In genomic region chr19:6475321-6476108, GRCh38 we compare ENCODE assay signal across 15 cellular contexts. TPM values are rescaled to one million over a fixed set of nuclear protein-coding genes. Genes with fewer than 3 reads are reported as not detected.
DNase-seq lines count a peak whose midpoint lies in the region; ATAC-seq, FAIRE-seq and TF ChIP-seq lines count a peak whose summit lies in the region.
"Had no signal": no experiment of that assay in that cellular context is flagged by ENCODE, and none has a peak within 500 bp of the region (broad histone marks: within the 10 kb centered on the region; RNA-seq: fewer than 3 reads in every experiment).

No MANE protein-coding gene starts in this region.

- no peak overlapping the region for H2BK15ac ChIP-seq in H9 (ENCODE audit: low read depth, low read length)

- peaks cover 17% of the 10 kb centered on the region for H3K27me3 Mint-ChIP-seq in H9 (ENCODE audit: low read depth)
- H3K27me3 Mint-ChIP-seq in T-helper 17 cell, result no peaks in the 10 kb centered on the region
- H3K27me3 Mint-ChIP-seq: activated CD8-positive, alpha-beta memory T cell treated with anti-CD3 and anti-CD28 coated beads, Interleukin-2, amount 10 ng/mL, durations not matched to agents 7 days and 5 days; activated naive CD8-positive, alpha-beta T cell treated with anti-CD3 and anti-CD28 coated beads, Interleukin-2, amount 50 U/mL, for 24 hours had no signal

- H2BK12ac ChIP-seq in H9 (ENCODE audit: insufficient read length, low read depth, low read length), result no peak overlapping the region

- no peak for TF ChIP-seq RAD21 in SK-N-SH (IDR thresholded peaks at IDR 0.05; ENCODE audit: low read length)

- no peak for FAIRE-seq in pancreas (lab: Jason Lieb, UNC)
- no peak for FAIRE-seq in D721Med (lab: Jason Lieb, UNC)
- FAIRE-seq: TTC549 had no signal

- peak overlapping the region; percentile 46 for H3K4me2 ChIP-seq in H9 (ENCODE audit: insufficient read depth, insufficient read length, low read length)
- H3K4me2 ChIP-seq in SK-N-SH, result peak overlapping the region; percentile 68; the same call in 1 of the 2 replicates

- no peaks in the 10 kb centered on the region for H3K4me1 ChIP-seq in H9 (ENCODE audit: insufficient read depth, low read length)
- H3K4me1 ChIP-seq in SK-N-SH (ENCODE audit: control insufficient read depth in 1 of 2, insufficient read depth in 2 of 2, low read depth in 1 of 2, low read length in 1 of 2), result peaks cover 0 to 14% of the 10 kb centered on the region in 2 experiments; a peak in 1 of 4 replicates
- H3K4me1 ChIP-seq in iPS-15b (ENCODE audit: control insufficient read depth, insufficient read depth, low read length), result peaks cover 3% of the 10 kb centered on the region
- H3K4me1 ChIP-seq in pancreas, result peaks cover 0 to 15% (median 10%) of the 10 kb centered on the region in 3 donors

- no peak overlapping the region for H2BK20ac ChIP-seq in H9 (ENCODE audit: low read depth, low read length, poor library complexity, severe bottlenecking)

- H3K4me3 ChIP-seq in SK-N-SH (ENCODE audit: low read depth in 2 of 2, low read length in 1 of 2) (peak overlapping the region in 1 of 2 experiments; percentile 39; a peak in 1 of 4 replicates), iPS-15b (ENCODE audit: low read depth, low read length) (peak overlapping the region; percentile 81), pancreas (peak overlapping the region in 2 of 4 donors; percentile 24 to 40)

- no peak overlapping the region for H2BK5ac ChIP-seq in H9 (ENCODE audit: insufficient read length, low read length)

- no peak overlapping the region for H2AK5ac ChIP-seq in H9 (ENCODE audit: insufficient read length, low read length)

- peaks cover 13% of the 10 kb centered on the region for H3K23me2 ChIP-seq in H9 (ENCODE audit: insufficient read length, low read depth, low read length, poor library complexity, severe bottlenecking)

- H3K36me3 ChIP-seq in SK-N-SH (replicated peaks in 1 of 2; ENCODE audit: control insufficient read depth in 1 of 2, insufficient read depth in 2 of 2, low read length in 1 of 2), result no peaks in the 10 kb centered on the region
- no peaks in the 10 kb centered on the region for H3K36me3 ChIP-seq in iPS-15b (ENCODE audit: control insufficient read depth, insufficient read depth, low read length)
- no peaks in the 10 kb centered on the region for H3K36me3 ChIP-seq in pancreas

- H3T11ph ChIP-seq in H9 (ENCODE audit: low read length), result no peak overlapping the region

- H3K9me3 ChIP-seq in H9 (ENCODE audit: control insufficient read depth, low read depth, low read length), result no peaks in the 10 kb centered on the region
- no peaks in the 10 kb centered on the region for H3K9me3 ChIP-seq in SK-N-SH
- no peaks in the 10 kb centered on the region for H3K9me3 ChIP-seq in iPS-15b (ENCODE audit: control insufficient read depth, insufficient read depth, low read length)
- H3K9me3 ChIP-seq in pancreas, result no peaks in the 10 kb centered on the region
- no peaks in the 10 kb centered on the region for H3K9me3 ChIP-seq in T-helper 17 cell (ENCODE audit: control insufficient read depth, low read length, poor library complexity, severe bottlenecking)

- H3K9ac ChIP-seq in H9 (ENCODE audit: extremely low read depth, insufficient read length, low read length) (no peak overlapping the region), SK-N-SH (no peak overlapping the region), iPS-15b (ENCODE audit: low read depth, low read length) (peak overlapping the region; percentile 26)

- TF ChIP-seq EP300 in SK-N-SH (IDR thresholded peaks at IDR 0.05; ENCODE audit: borderline replicate concordance in 1 of 2, low read depth in 1 of 2, low read length in 1 of 2), result no peak

- H2AFZ ChIP-seq in H9 (ENCODE audit: low read length), result no peak overlapping the region
- H2AFZ ChIP-seq in SK-N-SH (ENCODE audit: low read depth), result no peak overlapping the region

- H3K56ac ChIP-seq in H9 (ENCODE audit: insufficient read length, low read depth, low read length), result no peak overlapping the region

- CTCF ChIA-PET in SK-N-SH (lab: Yijun Ruan, JAX), result no interaction called here

- no peaks in the 10 kb centered on the region for H3K9me3 Mint-ChIP-seq in H9
- H3K9me3 Mint-ChIP-seq: activated naive CD8-positive, alpha-beta T cell treated with anti-CD3 and anti-CD28 coated beads, Interleukin-2, amount 50 U/mL, for 24 hours had no signal

- H3K4me3 Mint-ChIP-seq in H9 (peak overlapping the region; percentile 69 to 88), T-helper 17 cell (no peak overlapping the region)
- H3K4me3 Mint-ChIP-seq: activated CD8-positive, alpha-beta memory T cell treated with anti-CD3 and anti-CD28 coated beads, Interleukin-2, amount 10 ng/mL, durations not matched to agents 7 days and 5 days; activated naive CD8-positive, alpha-beta T cell treated with anti-CD3 and anti-CD28 coated beads, Interleukin-2, amount 50 U/mL, for 24 hours had no signal

- TF ChIP-seq CTCF in H9 (conservative IDR thresholded peaks at IDR 0.05), result no peak
- TF ChIP-seq CTCF in SK-N-SH (IDR thresholded peaks at IDR 0.05), result no peak
- no peak for TF ChIP-seq CTCF in pancreas (IDR thresholded peaks at IDR 0.05)
- TF ChIP-seq CTCF in D721Med (IDR thresholded peaks at IDR 0.05; ENCODE audit: insufficient read depth, missing control alignments), result no peak

- H4K8ac ChIP-seq in H9 (replicated peaks; ENCODE audit: insufficient read length, low read depth, low read length), result no peak overlapping the region

- DNase-seq in H9 (peak; percentile 77), SK-N-SH (peak; percentile 62), pancreas (peak in 5 of 6 donors; percentile 30 to 74 (median 38)), D721Med (ENCODE audit: insufficient read length, low spot score) (no peak), NCI-H82 treated with DMSO at 0.1 percent for 48 hours (lab: John Stamatoyannopoulos, UW; ENCODE audit: unreplicated experiment) (no peak), T-helper 17 cell (no peak), cardiac septum (ENCODE audit: low spot score) (no peak)
- DNase-seq: KBM-7 had no signal

- no peaks in the 10 kb centered on the region for H3F3A ChIP-seq in SK-N-SH (replicated peaks; ENCODE audit: insufficient read depth)

- no peak overlapping the region for H3K27ac ChIP-seq in H9 (ENCODE audit: insufficient read length, low read depth, low read length)
- no peak overlapping the region for H3K27ac ChIP-seq in SK-N-SH (ENCODE audit: low read depth in 2 of 2, low read length in 1 of 2)
- H3K27ac ChIP-seq in pancreas, result no peak overlapping the region
- H3K27ac ChIP-seq: C4-2B had no signal

- no peak overlapping the region for H3K4ac ChIP-seq in H9 (ENCODE audit: low read depth, low read length)

- H4K20me1 ChIP-seq in H9 (ENCODE audit: control insufficient read depth, insufficient read depth, insufficient read length), result no peaks in the 10 kb centered on the region
- H4K20me1 ChIP-seq in SK-N-SH (ENCODE audit: insufficient read depth), result no peaks in the 10 kb centered on the region

- no CpG with 5 or more reads among the region's 52 CpGs for WGBS in H9 (ENCODE audit: extremely low coverage, insufficient read length, low lambda C conversion rate)
- WGBS in SK-N-SH (ENCODE audit: low lambda C conversion rate), result 12% methylated on average over 8 of the region's 52 CpGs
- 18 to 19% methylated on average over 49 to 52 of the region's 52 CpGs for WGBS in pancreas, 2 donors

- no peak overlapping the region for H4K91ac ChIP-seq in H9 (ENCODE audit: insufficient read length, low read depth, low read length)

- POLR2A ChIA-PET in SK-N-SH (lab: Yijun Ruan, JAX), result no interaction called here

- intact Hi-C loops in pancreas (cut with DNase I), result no loop called here
- intact Hi-C loops in cardiac septum (cut with DNase I), result no loop called here

- no peak overlapping the region for H4K5ac ChIP-seq in H9 (ENCODE audit: insufficient read length, low read depth, low read length)

- peak in 2 of 4 donors; percentile 5 to 37 for ATAC-seq in pancreas
- ATAC-seq in T-helper 17 cell, result no peak

- H3K27me3 ChIP-seq in H9 (ENCODE audit: insufficient read depth, low read length), result no peaks in the 10 kb centered on the region; the same call in 1 of the 2 replicates
- H3K27me3 ChIP-seq in SK-N-SH (ENCODE audit: insufficient read depth), result peaks cover 28% of the 10 kb centered on the region
- peaks cover 11% of the 10 kb centered on the region for H3K27me3 ChIP-seq in iPS-15b (ENCODE audit: control insufficient read depth, insufficient read depth, low read length)
- no peaks in the 10 kb centered on the region for H3K27me3 ChIP-seq in pancreas

- no peaks in the 10 kb centered on the region for H3K79me1 ChIP-seq in H9 (ENCODE audit: insufficient read depth, low read depth, low read length, poor library complexity, severe bottlenecking)

- H3K23ac ChIP-seq in H9 (ENCODE audit: insufficient read length, low read depth, low read length), result no peak overlapping the region

- H3K14ac ChIP-seq in H9 (ENCODE audit: insufficient read depth, low read length), result no peak overlapping the region

- H3K4me1 Mint-ChIP-seq in H9, result peaks cover 10 to 11% of the 10 kb centered on the region in 2 experiments
- peaks cover 8% of the 10 kb centered on the region for H3K4me1 Mint-ChIP-seq in T-helper 17 cell

- H3K9me2 ChIP-seq in SK-N-SH, result no peaks in the 10 kb centered on the region

- H3K36me3 Mint-ChIP-seq in H9 (ENCODE audit: insufficient read depth in 1 of 3, low read depth in 3 of 3) (no peaks in the 10 kb centered on the region; a peak in 1 of 7 replicates), T-helper 17 cell (ENCODE audit: low read depth) (no peaks in the 10 kb centered on the region)

- H2BK120ac ChIP-seq in H9 (ENCODE audit: low read depth, low read length, poor library complexity, severe bottlenecking), result no peak overlapping the region

- H3K79me2 ChIP-seq in H9 (ENCODE audit: insufficient read depth, low read length) (no peaks in the 10 kb centered on the region), SK-N-SH (ENCODE audit: insufficient read depth) (no peaks in the 10 kb centered on the region)

- no peak overlapping the region for H3K27ac Mint-ChIP-seq in H9
- H3K27ac Mint-ChIP-seq in T-helper 17 cell, result no peak overlapping the region
- H3K27ac Mint-ChIP-seq: activated CD8-positive, alpha-beta memory T cell treated with anti-CD3 and anti-CD28 coated beads, Interleukin-2, amount 10 ng/mL, durations not matched to agents 7 days and 5 days; activated naive CD8-positive, alpha-beta T cell treated with anti-CD3 and anti-CD28 coated beads, Interleukin-2, amount 50 U/mL, for 24 hours had no signal

- H3K18ac ChIP-seq in H9 (ENCODE audit: insufficient read length, low read depth, low read length), result no peak overlapping the region

RNA-seq across cellular contexts. Expression of gene DENND1C, which starts 6.1 kb away (rescaled TPM):
- total RNA-seq in H9 (2021) (2.4 TPM in 2 replicates), pancreas (1 to 10 TPM in 3 of 6 donors, under 1 TPM in 3; 0.51 to 3.2 (median 1.1) TPM), T-helper 17 cell (100 to 1,000 TPM; 104 to 105 TPM), cardiac septum (0.78 TPM)
- polyA plus RNA-seq in SK-N-SH (2012; rRNA removed) (0.05 and 0.11 TPM in 2 replicates), pancreas (1 to 10 TPM; 2.1 to 2.8 TPM)
- polyA plus RNA-seq in SK-N-SH (2012; cell fraction: cytosol; rRNA removed), result 0.03 and 0.04 TPM in 2 replicates
- polyA plus RNA-seq in SK-N-SH (2012; cell fraction: nucleus; rRNA removed), result 0.08 and 0.12 TPM in 2 replicates
- total RNA-seq: dermis microvascular lymphatic vessel endothelial cell, myocyte had no signal

RNA-seq across cellular contexts. Expression of gene CRB3, which starts 11.4 kb away (rescaled TPM):
- 31.4 and 32.1 TPM in 2 replicates for total RNA-seq in H9 (2021)
- not detected in 2 replicates for polyA plus RNA-seq in SK-N-SH (2012; rRNA removed)
- polyA plus RNA-seq in SK-N-SH (2012; cell fraction: cytosol; rRNA removed), result 0.01 TPM in 1 of 2 replicates, not detected in the other
- 0.06 TPM in 1 of 2 replicates, not detected in the other for polyA plus RNA-seq in SK-N-SH (2012; cell fraction: nucleus; rRNA removed)
- 10 to 100 TPM; 22.0 to 37.7 (median 26.4) TPM for total RNA-seq in pancreas
- polyA plus RNA-seq in pancreas, result 10 to 100 TPM; 28.5 to 28.7 TPM
- total RNA-seq in T-helper 17 cell, result 1 to 10 TPM; 1.4 to 1.5 TPM
- total RNA-seq in cardiac septum, result not detected
- total RNA-seq: dermis microvascular lymphatic vessel endothelial cell, myocyte had no signal

RNA-seq across cellular contexts. Expression of gene SLC25A23, which starts 15.9 kb away (rescaled TPM):
- total RNA-seq in H9 (2021), result 35.0 and 42.9 TPM in 2 replicates
- 9.4 and 10.9 TPM in 2 replicates for polyA plus RNA-seq in SK-N-SH (2012; rRNA removed)
- 6.3 and 9.1 TPM in 2 replicates for polyA plus RNA-seq in SK-N-SH (2012; cell fraction: cytosol; rRNA removed)
- 27.1 and 28.0 TPM in 2 replicates for polyA plus RNA-seq in SK-N-SH (2012; cell fraction: nucleus; rRNA removed)
- 10 to 100 TPM; 16.3 to 39.4 (median 20.0) TPM for total RNA-seq in pancreas
- polyA plus RNA-seq in pancreas, result 10 to 100 TPM; 19.8 to 22.7 TPM
- total RNA-seq in T-helper 17 cell, result 10 to 100 TPM in 1 of 2 donors, 1 to 10 TPM in 1; 9.6 to 11.3 TPM
- 143 TPM for total RNA-seq in cardiac septum

RNA-seq across cellular contexts. Expression of gene TUBB4A, which starts 26.6 kb away (rescaled TPM):
- total RNA-seq in H9 (2021) (19.5 and 20.3 TPM in 2 replicates), pancreas (1 to 10 TPM; 1.1 to 5.5 (median 2.7) TPM), T-helper 17 cell (1 to 10 TPM; 1.5 to 1.6 TPM), cardiac septum (0.40 TPM)
- polyA plus RNA-seq in SK-N-SH (2012; rRNA removed) (2.3 and 4.5 TPM in 2 replicates), pancreas (1 to 10 TPM; 1.3 to 3.5 TPM)
- polyA plus RNA-seq in SK-N-SH (2012; cell fraction: cytosol; rRNA removed), result 2.3 and 3.9 TPM in 2 replicates
- polyA plus RNA-seq in SK-N-SH (2012; cell fraction: nucleus; rRNA removed), result 2.4 and 3.2 TPM in 2 replicates
- total RNA-seq: dermis microvascular lymphatic vessel endothelial cell, myocyte had no signal

RNA-seq across cellular contexts. Expression of gene SLC25A41, which starts 42.0 kb away (rescaled TPM):
- 0.20 and 0.42 TPM in 2 replicates for total RNA-seq in H9 (2021)
- polyA plus RNA-seq in SK-N-SH (2012; rRNA removed), result 0.06 and 0.12 TPM in 2 replicates
- polyA plus RNA-seq in SK-N-SH (2012; cell fraction: cytosol; rRNA removed), result 0.03 and 0.05 TPM in 2 replicates
- polyA plus RNA-seq in SK-N-SH (2012; cell fraction: nucleus; rRNA removed), result 0.25 and 0.31 TPM in 2 replicates
- total RNA-seq in pancreas, result under 1 TPM in 4 of 6 donors, not detected in 2; 0.12 to 0.20 (median 0.15) TPM
- under 1 TPM; 0.85 to 0.91 TPM for polyA plus RNA-seq in pancreas
- not detected for total RNA-seq in T-helper 17 cell
- 0.83 TPM for total RNA-seq in cardiac septum
- total RNA-seq: myocyte had no signal

Comparison
In these comparisons a context has a peak if more than half of its experiments do, and no peak if none do; other contexts are left out.
1. DNase-seq: peak in H9 (single experiment), SK-N-SH (single experiment) and pancreas (5 of 6); none in D721Med (single experiment), NCI-H82 treated with DMSO at 0.1 percent for 48 hours (single experiment), T-helper 17 cell (0 of 3) and cardiac septum (single experiment).
2. RNA of gene DENND1C, which starts 6.1 kb away (total RNA-seq): 104 to 105 TPM in T-helper 17 cell; 2.4 TPM in H9, 0.51 to 3.2 TPM in pancreas and 0.78 TPM in cardiac septum (single experiment); every median in the first group is over 10 times any median in the second.
3. RNA of gene CRB3, which starts 11.4 kb away (total RNA-seq): 31.4 to 32.1 TPM in H9 and 22.0 to 37.7 TPM in pancreas; 1.4 to 1.5 TPM in T-helper 17 cell and not detected in cardiac septum (single experiment); every median in the first group is over 4 times any median in the second.